Comparison of ENCODE assay signal across 8 cellular contexts in the genomic region with DNA sequence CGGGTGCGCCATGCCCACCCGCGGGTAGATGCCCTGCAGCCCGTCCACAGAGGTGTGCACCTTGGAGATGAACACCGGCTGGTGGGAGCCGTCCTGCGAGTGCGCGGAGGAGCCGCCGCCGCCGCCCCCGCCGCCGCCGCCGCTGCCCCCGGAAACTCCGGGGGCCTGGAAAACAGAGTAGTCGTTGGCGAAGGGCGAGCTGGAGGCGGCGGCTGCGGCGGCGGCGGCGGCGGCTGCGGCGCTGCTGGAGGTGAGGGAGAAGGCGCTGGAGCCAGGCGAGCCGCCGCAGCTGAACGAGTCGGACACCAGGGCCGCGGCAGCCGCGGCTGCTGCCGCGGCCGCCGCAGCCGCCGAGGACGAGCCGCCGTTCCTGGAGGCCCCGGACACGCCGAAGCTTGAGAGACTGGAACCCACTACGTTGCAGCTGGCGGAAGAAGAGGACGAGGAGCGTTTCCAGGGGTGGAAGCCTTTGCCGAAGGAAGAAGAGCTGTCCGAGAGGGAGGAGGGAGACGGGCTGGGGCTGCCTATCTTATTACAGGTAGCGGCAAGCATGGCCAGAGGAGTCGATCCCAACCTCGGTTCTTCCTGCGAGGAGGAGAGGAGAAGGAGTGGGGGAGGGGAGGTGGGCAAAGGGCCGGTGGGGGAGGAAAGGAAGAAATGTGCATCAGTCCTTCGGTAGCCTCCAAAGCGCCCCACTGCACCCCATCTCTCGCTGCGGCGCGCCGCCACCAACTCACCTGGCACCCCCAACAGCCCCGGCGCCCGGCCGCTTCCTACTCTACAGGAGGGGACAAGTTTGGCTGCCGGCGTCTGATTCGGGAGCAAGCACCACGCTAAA. TPM values are rescaled to one million over a fixed set of nuclear protein-coding genes. Genes with fewer than 3 reads are reported as not detected.
DNase-seq lines count a peak whose midpoint lies in the region; ATAC-seq, FAIRE-seq and TF ChIP-seq lines count a peak whose summit lies in the region.

No MANE protein-coding gene starts in this region.

- H3K4me3 Mint-ChIP-seq in activated naive CD4-positive, alpha-beta T cell treated with anti-CD3 and anti-CD28 coated beads for 36 hours = peak overlapping the region; percentile 69
- H3K4me3 Mint-ChIP-seq in T-cell (peak overlapping the region; percentile 49 to 79 (median 57)), glutamatergic neuron (ENCODE audit: unreplicated experiment) (peak overlapping the region; percentile 75)

- FAIRE-seq in small intestine (lab: Jason Lieb, UNC) = no peak

- no peak overlapping the region for H3K27ac Mint-ChIP-seq in activated naive CD4-positive, alpha-beta T cell treated with anti-CD3 and anti-CD28 coated beads for 36 hours
- no peak overlapping the region for H3K27ac Mint-ChIP-seq in activated naive CD4-positive, alpha-beta T cell treated with anti-CD3 and anti-CD28 coated beads, Interleukin-2, amount 50 U/mL, for 72 hours
- H3K27ac Mint-ChIP-seq in T-cell (no peak overlapping the region), glutamatergic neuron (ENCODE audit: unreplicated experiment) (no peak overlapping the region)

- peak overlapping the region in 1 of 2 donors; percentile 33 for H3K4me3 ChIP-seq in small intestine (ENCODE audit: low read depth in 1 of 2, low read length in 2 of 2)

- no peak overlapping the region for H3K27ac ChIP-seq in small intestine (ENCODE audit: low read depth in 1 of 2, low read length in 1 of 2)

- CTCF ChIA-PET in activated naive CD4-positive, alpha-beta T cell treated with anti-CD3 and anti-CD28 coated beads for 36 hours (lab: Charles Lee) = interaction anchor here (1.5 kb wide), 1 partner anchor 9 kb away, joined by 3 read pairs; no protein-coding TSS in a partner anchor
- CTCF ChIA-PET in T-cell (lab: Charles Lee) = no interaction called here

- no peak for TF ChIP-seq CTCF in glutamatergic neuron (IDR thresholded peaks at IDR 0.05; ENCODE audit: partially characterized antibody, unreplicated experiment)

- H3K27me3 Mint-ChIP-seq in activated naive CD4-positive, alpha-beta T cell treated with anti-CD3 and anti-CD28 coated beads for 36 hours (ENCODE audit: low read depth) = peaks cover 72% of the 10 kb centered on the region
- H3K27me3 Mint-ChIP-seq in T-cell (peaks cover 61 to 72% of the 10 kb centered on the region in 2 donors), glutamatergic neuron (ENCODE audit: unreplicated experiment) (peaks cover 27% of the 10 kb centered on the region)

- peaks cover 0 to 11% of the 10 kb centered on the region in 2 donors for H3K4me1 ChIP-seq in small intestine (ENCODE audit: control insufficient read depth in 2 of 2, insufficient read depth in 1 of 2, low read depth in 1 of 2, low read length in 1 of 2)

- H3K36me3 ChIP-seq in small intestine (ENCODE audit: control insufficient read depth in 2 of 2, insufficient read depth in 2 of 2, low read length in 2 of 2) = no peaks in the 10 kb centered on the region

- H3K9me3 ChIP-seq in small intestine (ENCODE audit: control insufficient read depth, low read depth) = no peaks in the 10 kb centered on the region

- POLR2A ChIA-PET in T-cell (lab: Charles Lee) = no interaction called here

- H3K27me3 ChIP-seq in small intestine (ENCODE audit: control insufficient read depth in 2 of 2, insufficient read depth in 2 of 2, low read length in 2 of 2) = peaks cover 3 to 48% of the 10 kb centered on the region in 2 donors

- no peak for ATAC-seq in activated naive CD4-positive, alpha-beta T cell treated with anti-CD3 and anti-CD28 coated beads, Interleukin-2, amount 50 U/mL, for 72 hours
- ATAC-seq in T-cell (replicated peaks in 1 of 4) = no peak

- intact Hi-C loops in activated naive CD4-positive, alpha-beta T cell treated with anti-CD3 and anti-CD28 coated beads for 36 hours (cut with micrococcal nuclease) = loop anchor here (1.0 to 10.0 kb wide), 8 partner anchors 9 to 1297 kb away; a partner anchor contains a TSS

- DNase-seq in activated naive CD4-positive, alpha-beta T cell treated with anti-CD3 and anti-CD28 coated beads for 36 hours = no peak
- DNase-seq in activated naive CD4-positive, alpha-beta T cell treated with anti-CD3 and anti-CD28 coated beads, Interleukin-2, amount 50 U/mL, for 72 hours (ENCODE audit: low spot score in 2 of 2) = no peak
- DNase-seq in T-cell = no peak
- DNase-seq in glutamatergic neuron = peak; percentile 68
- peak; percentile 4 for DNase-seq in small intestine
- no peak for DNase-seq in NCI-H1048 (lab: John Stamatoyannopoulos, UW)
- DNase-seq in foreskin melanocyte = no peak
- DNase-seq in NCI-H1694 (lab: John Stamatoyannopoulos, UW) = no peak

- peaks cover 7% of the 10 kb centered on the region for H3K36me3 Mint-ChIP-seq in activated naive CD4-positive, alpha-beta T cell treated with anti-CD3 and anti-CD28 coated beads for 36 hours (ENCODE audit: low read depth)
- H3K36me3 Mint-ChIP-seq in activated naive CD4-positive, alpha-beta T cell treated with anti-CD3 and anti-CD28 coated beads, Interleukin-2, amount 50 U/mL, for 72 hours = peaks cover 20 to 26% of the 10 kb centered on the region in 2 donors
- H3K36me3 Mint-ChIP-seq in T-cell (peaks cover 3% of the 10 kb centered on the region), glutamatergic neuron (ENCODE audit: unreplicated experiment) (no peaks in the 10 kb centered on the region)

- WGBS in small intestine, 3 donors = 2 to 7% (median 3%) methylated on average over 51 to 83 of the region's 83 CpGs

- H3K4me1 Mint-ChIP-seq in activated naive CD4-positive, alpha-beta T cell treated with anti-CD3 and anti-CD28 coated beads for 36 hours (ENCODE audit: low read depth) = peaks cover 24% of the 10 kb centered on the region
- H3K4me1 Mint-ChIP-seq in T-cell (peaks cover 23 to 26% (median 26%) of the 10 kb centered on the region in 3 donors), glutamatergic neuron (ENCODE audit: low read depth, unreplicated experiment) (peaks cover 8% of the 10 kb centered on the region)

- H3K9me3 Mint-ChIP-seq in activated naive CD4-positive, alpha-beta T cell treated with anti-CD3 and anti-CD28 coated beads for 36 hours = peaks cover 4% of the 10 kb centered on the region
- peaks cover 0 to 14% of the 10 kb centered on the region in 2 donors for H3K9me3 Mint-ChIP-seq in activated naive CD4-positive, alpha-beta T cell treated with anti-CD3 and anti-CD28 coated beads, Interleukin-2, amount 50 U/mL, for 72 hours
- H3K9me3 Mint-ChIP-seq in T-cell = peaks cover 5 to 14% (median 6%) of the 10 kb centered on the region in 3 donors
- peaks cover 9% of the 10 kb centered on the region for H3K9me3 Mint-ChIP-seq in glutamatergic neuron (ENCODE audit: unreplicated experiment)

RNA-seq across cellular contexts. Expression of a gene that starts 1.3 kb away (rescaled TPM):
- under 1 TPM in 1 of 2 experiments, not detected in 1; 0.07 TPM for total RNA-seq in activated naive CD4-positive, alpha-beta T cell treated with anti-CD3 and anti-CD28 coated beads for 36 hours
- not detected for total RNA-seq in activated naive CD4-positive, alpha-beta T cell treated with anti-CD3 and anti-CD28 coated beads, Interleukin-2, amount 50 U/mL, for 72 hours
- total RNA-seq in T-cell = under 1 TPM in 1 of 5 donors, not detected in 4; 0.18 TPM
- total RNA-seq in glutamatergic neuron (ENCODE audit: unreplicated experiment) = not detected
- polyA plus RNA-seq in small intestine = not detected

Comparison
In these comparisons a context has a peak if more than half of its experiments do, and no peak if none do; other contexts are left out.
1. DNase-seq: peak in glutamatergic neuron (single experiment) and small intestine (single experiment); none in activated naive CD4-positive, alpha-beta T cell treated with anti-CD3 and anti-CD28 coated beads for 36 hours (single experiment), activated naive CD4-positive, alpha-beta T cell treated with anti-CD3 and anti-CD28 coated beads, Interleukin-2, amount 50 U/mL, for 72 hours (0 of 2), T-cell (0 of 34), NCI-H1048 (single experiment), foreskin melanocyte (single experiment) and NCI-H1694 (single experiment).
2. Peak in every context shown above with its lines, with median percentiles within 50 percentile points of each other: H3K4me3 Mint-ChIP-seq.